Comparison of ENCODE assay signal across 20 cellular contexts in the genomic region with DNA sequence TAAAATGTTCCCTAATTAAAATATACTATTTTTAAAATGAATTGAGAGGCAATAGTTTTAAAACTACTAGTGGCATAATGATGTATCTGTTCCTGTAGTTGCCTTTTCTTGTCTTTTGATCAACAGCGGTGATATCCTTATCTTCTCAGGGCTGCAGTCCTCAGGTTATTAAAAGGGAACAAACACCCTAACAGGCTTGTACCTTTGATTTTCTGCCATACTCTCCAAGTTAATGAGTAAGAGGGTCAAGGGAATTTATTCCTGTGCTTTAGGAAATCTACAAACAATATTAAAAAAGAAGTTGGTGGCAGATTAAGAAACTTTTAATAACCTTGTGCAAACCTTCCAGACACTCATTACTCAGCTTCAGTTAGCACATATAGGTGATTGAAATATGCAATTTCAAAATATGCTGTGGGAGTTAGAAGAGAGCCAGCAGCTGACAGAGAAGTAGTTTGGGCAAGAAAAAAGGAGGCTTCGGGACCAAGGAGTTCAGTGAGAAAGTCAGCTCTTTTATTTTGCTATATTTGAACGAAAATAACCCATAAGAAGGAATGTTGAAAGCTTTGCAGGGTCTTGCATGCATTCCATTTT.
"Had no signal": no experiment of that assay in that cellular context is flagged by ENCODE, and none has a peak within 500 bp of the region (broad histone marks: within the 10 kb centered on the region; RNA-seq: fewer than 3 reads in every experiment).

No MANE protein-coding gene starts in this region.

- DNase-seq: activated B cell treated with CpG ODN at 0.5 μM for 24 hours; activated CD4-positive, alpha-beta T cell treated with anti-CD3 and anti-CD28 coated beads for 1 hour; activated CD4-positive, alpha-beta T cell treated with anti-CD3 and anti-CD28 coated beads, Interleukin-2, amount 10 ng/mL, durations not matched to agents 24 days and 14 days; activated CD4-positive, alpha-beta T cell treated with anti-CD3 and anti-CD28 coated beads, Interleukin-2, amount 50 U/mL, for 48 hours; activated CD8-positive, alpha-beta memory T cell treated with anti-CD3 and anti-CD28 coated beads for 24 hours; activated gamma-delta T cell; activated naive CD4-positive, alpha-beta T cell treated with anti-CD3 and anti-CD28 coated beads for 36 hours; activated T-cell treated with anti-CD3 and anti-CD28 coated beads for 4 hours; activated T-cell treated with anti-CD3 and anti-CD28 coated beads, Interleukin-2, amount 50 U/mL, for 48 hours; cerebellar nuclear complex; NCI-H146; NCI-H187 treated with DMSO at 0.1 percent for 48 hours; NCI-H2081 treated with DMSO at 0.1 percent for 48 hours; NCI-H446; NCI-H524; PC-9; SHP77 treated with DMSO at 0.1 percent for 48 hours had no signal

- H3K4me2 ChIP-seq: PC-9 had no signal

- H3K27me3 Mint-ChIP-seq: activated CD4-positive, alpha-beta T cell treated with anti-CD3 and anti-CD28 coated beads, Interleukin-2, amount 10 ng/mL, durations not matched to agents 24 days and 14 days had no signal

- ATAC-seq: activated T-helper 17 cell treated with anti-CD3 and anti-CD28 coated beads, Interleukin-2, amount 50 U/mL, for 72 hours had no signal

- H3K4me1 Mint-ChIP-seq: activated B cell treated with CpG ODN at 0.5 μM for 24 hours; activated CD4-positive, alpha-beta T cell treated with anti-CD3 and anti-CD28 coated beads, Interleukin-2, amount 10 ng/mL, durations not matched to agents 24 days and 14 days; activated T-helper 17 cell treated with anti-CD3 and anti-CD28 coated beads, Interleukin-2, amount 50 U/mL, for 72 hours had no signal

- H3K4me3 Mint-ChIP-seq: activated B cell treated with CpG ODN at 0.5 μM for 24 hours; activated CD4-positive, alpha-beta T cell treated with anti-CD3 and anti-CD28 coated beads, Interleukin-2, amount 10 ng/mL, durations not matched to agents 24 days and 14 days; activated naive CD4-positive, alpha-beta T cell treated with anti-CD3 and anti-CD28 coated beads for 36 hours; activated naive CD8-positive, alpha-beta T cell; activated T-helper 17 cell treated with anti-CD3 and anti-CD28 coated beads, Interleukin-2, amount 50 U/mL, for 72 hours; T-helper 1 cell treated with Interleukin-12 subunit alpha and Interleukin-12 subunit beta and Interleukin-4 antibody, amounts not matched to agents 30 μg/mL and 1 μg/mL, for 36 hours had no signal

- H3K4me3 ChIP-seq: PC-9 had no signal

- H3K27ac ChIP-seq: PC-9 had no signal

- H3K27ac Mint-ChIP-seq: activated B cell treated with CpG ODN at 0.5 μM for 24 hours; activated CD4-positive, alpha-beta T cell treated with anti-CD3 and anti-CD28 coated beads, Interleukin-2, amount 10 ng/mL, durations not matched to agents 24 days and 14 days; activated naive CD4-positive, alpha-beta T cell treated with anti-CD3 and anti-CD28 coated beads for 36 hours; activated naive CD8-positive, alpha-beta T cell; activated T-helper 17 cell treated with anti-CD3 and anti-CD28 coated beads, Interleukin-2, amount 50 U/mL, for 72 hours; T-helper 1 cell treated with Interleukin-12 subunit alpha and Interleukin-12 subunit beta and Interleukin-4 antibody, amounts not matched to agents 30 μg/mL and 1 μg/mL, for 36 hours had no signal

- H3K9me3 Mint-ChIP-seq: activated CD4-positive, alpha-beta T cell treated with anti-CD3 and anti-CD28 coated beads, Interleukin-2, amount 10 ng/mL, durations not matched to agents 24 days and 14 days had no signal
